Comparison of ENCODE assay signal across 17 cellular contexts in the genomic region with DNA sequence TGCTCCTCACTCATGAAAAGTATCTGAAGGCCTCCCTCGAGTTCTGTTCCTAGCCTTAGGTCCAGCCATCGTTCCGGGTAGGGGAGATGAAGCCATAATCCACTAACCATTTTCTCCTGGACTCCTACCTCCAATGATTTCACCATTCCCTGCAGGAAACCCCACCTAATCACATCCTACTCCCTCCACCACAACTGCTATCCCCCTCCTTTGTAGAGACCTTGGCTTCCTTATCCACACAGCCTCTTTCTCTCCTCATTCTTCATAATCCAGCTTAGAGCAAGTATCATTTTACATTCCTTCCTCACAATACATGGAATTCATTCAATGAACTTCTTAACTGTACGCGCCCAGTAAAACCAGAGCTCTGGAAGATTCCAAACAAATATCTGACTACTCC. TPM values are rescaled to one million over a fixed set of nuclear protein-coding genes. Genes with fewer than 3 reads are reported as not detected.
DNase-seq lines count a peak whose midpoint lies in the region; ATAC-seq and TF ChIP-seq lines count a peak whose summit lies in the region.
"Had no signal": no experiment of that assay in that cellular context is flagged by ENCODE, and none has a peak within 500 bp of the region (broad histone marks: within the 10 kb centered on the region; RNA-seq: fewer than 3 reads in every experiment).

No MANE protein-coding gene starts in this region.

- H3K9me3 ChIP-seq in BLaER1 treated with 17β-estradiol and CSF1 and Interleukin-3, amounts not matched to agents 10 nM and 100 nM (replicated peaks in 1 of 11), result no peaks in the 10 kb centered on the region
- H3K9me3 ChIP-seq: adrenal gland, BLaER1 had no signal

- no peak for TF ChIP-seq CTCF in mesothelial cell of epicardium (IDR thresholded peaks at IDR 0.05; ENCODE audit: unreplicated experiment)

- no peak overlapping the region for H3K4me3 ChIP-seq in BLaER1 treated with 17β-estradiol and CSF1 and Interleukin-3, amounts not matched to agents 10 nM and 100 nM
- H3K4me3 ChIP-seq: adrenal gland, BLaER1 had no signal

- no peak for ATAC-seq in activated naive CD4-positive, alpha-beta T cell treated with anti-CD3 and anti-CD28 coated beads, Interleukin-2, amount 50 U/mL, for 72 hours
- no peak for ATAC-seq in HG03378 (IDR thresholded peaks at IDR 0.05; ENCODE audit: unreplicated experiment)
- no peak for ATAC-seq in HG03135 (IDR thresholded peaks at IDR 0.05; ENCODE audit: unreplicated experiment)
- no peak for ATAC-seq in GM18907 (IDR thresholded peaks at IDR 0.05; ENCODE audit: unreplicated experiment)

- peaks cover 59 to 71% of the 10 kb centered on the region in 2 donors for H3K36me3 Mint-ChIP-seq in activated naive CD4-positive, alpha-beta T cell treated with anti-CD3 and anti-CD28 coated beads, Interleukin-2, amount 50 U/mL, for 72 hours
- H3K36me3 Mint-ChIP-seq in mesothelial cell of epicardium, result peaks cover 50% of the 10 kb centered on the region

- peak overlapping the region in 7 of 11 experiments; percentile 20 to 98 (median 31); a peak in 8 of 22 replicates for H3K9ac ChIP-seq in BLaER1 treated with 17β-estradiol and CSF1 and Interleukin-3, amounts not matched to agents 10 nM and 100 nM
- H3K9ac ChIP-seq: BLaER1 had no signal

- no peaks in the 10 kb centered on the region for H3K27me3 ChIP-seq in BLaER1 treated with 17β-estradiol and CSF1 and Interleukin-3, amounts not matched to agents 10 nM and 100 nM
- H3K27me3 ChIP-seq: adrenal gland, BLaER1 had no signal

- H3K27ac ChIP-seq in BLaER1 treated with 17β-estradiol and CSF1 and Interleukin-3, amounts not matched to agents 10 nM and 100 nM, result 0 out of 22 replicates have a peak overlapping the region, but pooled peaks of 1 of the 11 experiments have one; percentile 32
- H3K27ac ChIP-seq: BLaER1 had no signal

- H3K36me3 ChIP-seq in BLaER1 treated with 17β-estradiol and CSF1 and Interleukin-3, amounts not matched to agents 10 nM and 100 nM, result peaks cover 95 to 100% (median 100%) of the 10 kb centered on the region in 11 experiments

- peaks cover 30 to 74% (median 39%) of the 10 kb centered on the region in 10 experiments for H3K4me1 ChIP-seq in BLaER1 treated with 17β-estradiol and CSF1 and Interleukin-3, amounts not matched to agents 10 nM and 100 nM

- H4K20me1 ChIP-seq in BLaER1 treated with 17β-estradiol and CSF1 and Interleukin-3, amounts not matched to agents 10 nM and 100 nM, result peaks cover 100% of the 10 kb centered on the region in 11 experiments

- peaks cover 29% of the 10 kb centered on the region for H3K4me1 Mint-ChIP-seq in mesothelial cell of epicardium

- H3K4me3 Mint-ChIP-seq in mesothelial cell of epicardium, result no peak overlapping the region

- peak overlapping the region; percentile 33 to 50 for H3K27ac Mint-ChIP-seq in activated naive CD4-positive, alpha-beta T cell treated with anti-CD3 and anti-CD28 coated beads, Interleukin-2, amount 50 U/mL, for 72 hours
- H3K27ac Mint-ChIP-seq in mesothelial cell of epicardium, result peak overlapping the region; percentile 19

- DNase-seq in D341Med (ENCODE audit: low spot score), result peak; percentile 27
- DNase-seq in activated naive CD4-positive, alpha-beta T cell treated with anti-CD3 and anti-CD28 coated beads, Interleukin-2, amount 50 U/mL, for 72 hours (ENCODE audit: low spot score in 2 of 2), result no peak
- DNase-seq in mesothelial cell of epicardium (ENCODE audit: low spot score in 2 of 2, unreplicated experiment in 2 of 2), result no peak
- no peak for DNase-seq in KG1 (lab: John Stamatoyannopoulos, UW)
- DNase-seq: activated CD4-positive, alpha-beta T cell treated with anti-CD3 and anti-CD28 coated beads, Interleukin-2, amount 50 U/mL, for 48 hours; effector CD4-positive, alpha-beta T cell; foreskin melanocyte; NCI-H1048; retina; stimulated activated CD4-positive, alpha-beta T cell treated with anti-CD3 and anti-CD28 coated beads, Interleukin-4, amount 100 ng/mL, for 1 hour had no signal

- H3K9me3 Mint-ChIP-seq in activated naive CD4-positive, alpha-beta T cell treated with anti-CD3 and anti-CD28 coated beads, Interleukin-2, amount 50 U/mL, for 72 hours, result no peaks in the 10 kb centered on the region
- no peaks in the 10 kb centered on the region for H3K9me3 Mint-ChIP-seq in mesothelial cell of epicardium

- H3K4me2 ChIP-seq in BLaER1 treated with 17β-estradiol and CSF1 and Interleukin-3, amounts not matched to agents 10 nM and 100 nM, result peak overlapping the region in 2 of 11 experiments; percentile 2 to 11; a peak in 3 of 22 replicates
- H3K4me2 ChIP-seq: BLaER1 had no signal

- no peaks in the 10 kb centered on the region for H3K27me3 Mint-ChIP-seq in mesothelial cell of epicardium (ENCODE audit: low read depth)

RNA-seq across cellular contexts. Expression of a gene that starts 18.7 kb away (rescaled TPM):
- total RNA-seq in activated naive CD4-positive, alpha-beta T cell treated with anti-CD3 and anti-CD28 coated beads, Interleukin-2, amount 50 U/mL, for 72 hours, result 100 to 1,000 TPM; 410 to 434 TPM
- 163 to 169 TPM (median 165 TPM) in 3 replicates for total RNA-seq in mesothelial cell of epicardium

RNA-seq across cellular contexts. Expression of a gene that starts 18.9 kb away (rescaled TPM):
- total RNA-seq in activated naive CD4-positive, alpha-beta T cell treated with anti-CD3 and anti-CD28 coated beads, Interleukin-2, amount 50 U/mL, for 72 hours, result not detected
- not detected in 3 replicates for total RNA-seq in mesothelial cell of epicardium
- total RNA-seq: PC-3 had no signal

RNA-seq across cellular contexts. Expression of a gene that starts 46.6 kb away (rescaled TPM):
- total RNA-seq in activated naive CD4-positive, alpha-beta T cell treated with anti-CD3 and anti-CD28 coated beads, Interleukin-2, amount 50 U/mL, for 72 hours, result 1 to 10 TPM; 2.7 to 4.1 TPM
- total RNA-seq in mesothelial cell of epicardium, result 2.7 to 3.4 TPM (median 2.8 TPM) in 3 replicates
